2 cellular contexts compared by ENCODE assay signal in genomic region chrX:48465336-48465933, GRCh38.
TF ChIP-seq lines count a peak whose summit lies in the region.

No MANE protein-coding gene starts in this region.

TF ChIP-seq in IMR-90, 13 proteins besides CTCF, POLR2A, EP300 and RAD21:
- TF ChIP-seq USF2 (IDR thresholded peaks at IDR 0.05; ENCODE audit: low read depth, low read length): no peak
- 0 out of 2 replicates have a peak, but pooled peaks have one; percentile 14 for TF ChIP-seq BHLHE40 (IDR thresholded peaks at IDR 0.05; ENCODE audit: low read depth, low read length)
- TF ChIP-seq RFX5 (IDR thresholded peaks at IDR 0.05; ENCODE audit: low read depth, low read length): no peak
- no peak; the same call in 1 of the 2 replicates for TF ChIP-seq MXI1 (IDR thresholded peaks at IDR 0.05; ENCODE audit: borderline replicate concordance, low read depth, low read length)
- TF ChIP-seq CEBPB (IDR thresholded peaks at IDR 0.05; ENCODE audit: low read depth, low read length): no peak
- no peak for TF ChIP-seq ELK1 (IDR thresholded peaks at IDR 0.05; ENCODE audit: borderline replicate concordance, low read depth, low read length)
- TF ChIP-seq RCOR1 (IDR thresholded peaks at IDR 0.05; ENCODE audit: insufficient replicate concordance, low read length): no peak
- TF ChIP-seq MAFK (IDR thresholded peaks at IDR 0.05; ENCODE audit: low read depth, low read length): no peak
- TF ChIP-seq CHD1 (IDR thresholded peaks at IDR 0.05; ENCODE audit: low read depth, low read length): no peak
- no peak for TF ChIP-seq SMC3 (IDR thresholded peaks at IDR 0.05; ENCODE audit: low read depth, low read length)
- peak; percentile 74 for TF ChIP-seq FOS (IDR thresholded peaks at IDR 0.05; ENCODE audit: low read depth, low read length)
- TF ChIP-seq NFE2L2 (IDR thresholded peaks at IDR 0.05; ENCODE audit: low read depth, low read length): peak; percentile 7; the same call in 1 of the 2 replicates
- TF ChIP-seq MAZ (IDR thresholded peaks at IDR 0.05; ENCODE audit: borderline replicate concordance, low read depth, low read length): peak; percentile 17; the same call in 1 of the 2 replicates
TF ChIP-seq in IMR-90: peak in this region for 4.

TF ChIP-seq in HepG2, 621 proteins besides CTCF, POLR2A, EP300 and RAD21:
- TF ChIP-seq ZNF296 (CRISPR knock-in tag; conservative IDR thresholded peaks at IDR 0.05) (no peak), ZBTB40 (IDR thresholded peaks at IDR 0.05) (no peak), ZBTB40 (CRISPR knock-in tag; IDR thresholded peaks at IDR 0.05) (no peak), ZNF276 (CRISPR knock-in tag; IDR thresholded peaks at IDR 0.05; ENCODE audit: low read depth) (no peak), RBFOX2 (IDR thresholded peaks at IDR 0.05; ENCODE audit: low read depth, low read length) (0 out of 2 replicates have a peak, but pooled peaks have one; percentile 17)
TF ChIP-seq in HepG2: peak in this region for 1.
